Comparison of ENCODE assay signal across 8 cellular contexts in genomic region chr15:77419836-77420609, GRCh38. TPM values are rescaled to one million over a fixed set of nuclear protein-coding genes. Genes with fewer than 3 reads are reported as not detected.
DNase-seq lines count a peak whose midpoint lies in the region; ATAC-seq and TF ChIP-seq lines count a peak whose summit lies in the region.

A gene with protein sequence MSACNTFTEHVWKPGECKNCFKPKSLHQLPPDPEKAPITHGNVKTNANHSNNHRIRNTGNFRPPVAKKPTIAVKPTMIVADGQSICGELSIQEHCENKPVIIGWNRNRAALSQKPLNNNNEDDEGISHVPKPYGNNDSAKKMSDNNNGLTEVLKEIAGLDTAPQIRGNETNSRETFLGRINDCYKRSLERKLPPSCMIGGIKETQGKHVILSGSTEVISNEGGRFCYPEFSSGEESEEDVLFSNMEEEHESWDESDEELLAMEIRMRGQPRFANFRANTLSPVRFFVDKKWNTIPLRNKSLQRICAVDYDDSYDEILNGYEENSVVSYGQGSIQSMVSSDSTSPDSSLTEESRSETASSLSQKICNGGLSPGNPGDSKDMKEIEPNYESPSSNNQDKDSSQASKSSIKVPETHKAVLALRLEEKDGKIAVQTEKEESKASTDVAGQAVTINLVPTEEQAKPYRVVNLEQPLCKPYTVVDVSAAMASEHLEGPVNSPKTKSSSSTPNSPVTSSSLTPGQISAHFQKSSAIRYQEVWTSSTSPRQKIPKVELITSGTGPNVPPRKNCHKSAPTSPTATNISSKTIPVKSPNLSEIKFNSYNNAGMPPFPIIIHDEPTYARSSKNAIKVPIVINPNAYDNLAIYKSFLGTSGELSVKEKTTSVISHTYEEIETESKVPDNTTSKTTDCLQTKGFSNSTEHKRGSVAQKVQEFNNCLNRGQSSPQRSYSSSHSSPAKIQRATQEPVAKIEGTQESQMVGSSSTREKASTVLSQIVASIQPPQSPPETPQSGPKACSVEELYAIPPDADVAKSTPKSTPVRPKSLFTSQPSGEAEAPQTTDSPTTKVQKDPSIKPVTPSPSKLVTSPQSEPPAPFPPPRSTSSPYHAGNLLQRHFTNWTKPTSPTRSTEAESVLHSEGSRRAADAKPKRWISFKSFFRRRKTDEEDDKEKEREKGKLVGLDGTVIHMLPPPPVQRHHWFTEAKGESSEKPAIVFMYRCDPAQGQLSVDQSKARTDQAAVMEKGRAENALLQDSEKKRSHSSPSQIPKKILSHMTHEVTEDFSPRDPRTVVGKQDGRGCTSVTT (N-terminal part only) (minus strand): TSS chr15:77420104. CDS start chr15:77181926, 238,178 bp downstream.

- no peak for TF ChIP-seq CTCF in C4-2B (conservative IDR thresholded peaks at IDR 0.05)

- DNase-seq in NCI-H748 (lab: John Stamatoyannopoulos, UW; ENCODE audit: unreplicated experiment) (peak; percentile 97), cortex of kidney (lab: John Stamatoyannopoulos, UW) (peak; percentile 45), left lobe of liver (ENCODE audit: low spot score) (peak; percentile 99)
- DNase-seq in activated CD4-positive, alpha-beta T cell treated with anti-CD3 and anti-CD28 coated beads, Interleukin-2, amount 50 U/mL, for 1 hour: peak; percentile 100
- DNase-seq in stimulated activated CD4-positive, alpha-beta T cell treated with anti-CD3 and anti-CD28 coated beads, Interleukin-2, amount 100 ng/mL, for 24 hours: peak; percentile 100

- ATAC-seq in GM19372 (IDR thresholded peaks at IDR 0.05; ENCODE audit: low read depth, unreplicated experiment): peak; percentile 90
- peak; percentile 93 for ATAC-seq in HG03521 (IDR thresholded peaks at IDR 0.05; ENCODE audit: unreplicated experiment)
- ATAC-seq in left lobe of liver: peak; percentile 90

- peak within 1 kb of the TSS; percentile 83 for H3K27ac ChIP-seq in C4-2B

RNA-seq across cellular contexts. Expression of the gene that starts here (rescaled TPM):
- 8.8 TPM for total RNA-seq in left lobe of liver

Comparison
In these comparisons a context has a peak if more than half of its experiments do, and no peak if none do; other contexts are left out.
1. Peak in every context shown above with its lines: DNase-seq, ATAC-seq and H3K27ac ChIP-seq.
2. DNase-seq: peak in every context shown above with its lines; median percentile 100 in activated CD4-positive, alpha-beta T cell treated with anti-CD3 and anti-CD28 coated beads, Interleukin-2, amount 50 U/mL, for 1 hour; 100 in stimulated activated CD4-positive, alpha-beta T cell treated with anti-CD3 and anti-CD28 coated beads, Interleukin-2, amount 100 ng/mL, for 24 hours; 99 in left lobe of liver; 97 in NCI-H748; 45 in cortex of kidney.